8 cellular contexts compared by ENCODE assay signal in the genomic region with DNA sequence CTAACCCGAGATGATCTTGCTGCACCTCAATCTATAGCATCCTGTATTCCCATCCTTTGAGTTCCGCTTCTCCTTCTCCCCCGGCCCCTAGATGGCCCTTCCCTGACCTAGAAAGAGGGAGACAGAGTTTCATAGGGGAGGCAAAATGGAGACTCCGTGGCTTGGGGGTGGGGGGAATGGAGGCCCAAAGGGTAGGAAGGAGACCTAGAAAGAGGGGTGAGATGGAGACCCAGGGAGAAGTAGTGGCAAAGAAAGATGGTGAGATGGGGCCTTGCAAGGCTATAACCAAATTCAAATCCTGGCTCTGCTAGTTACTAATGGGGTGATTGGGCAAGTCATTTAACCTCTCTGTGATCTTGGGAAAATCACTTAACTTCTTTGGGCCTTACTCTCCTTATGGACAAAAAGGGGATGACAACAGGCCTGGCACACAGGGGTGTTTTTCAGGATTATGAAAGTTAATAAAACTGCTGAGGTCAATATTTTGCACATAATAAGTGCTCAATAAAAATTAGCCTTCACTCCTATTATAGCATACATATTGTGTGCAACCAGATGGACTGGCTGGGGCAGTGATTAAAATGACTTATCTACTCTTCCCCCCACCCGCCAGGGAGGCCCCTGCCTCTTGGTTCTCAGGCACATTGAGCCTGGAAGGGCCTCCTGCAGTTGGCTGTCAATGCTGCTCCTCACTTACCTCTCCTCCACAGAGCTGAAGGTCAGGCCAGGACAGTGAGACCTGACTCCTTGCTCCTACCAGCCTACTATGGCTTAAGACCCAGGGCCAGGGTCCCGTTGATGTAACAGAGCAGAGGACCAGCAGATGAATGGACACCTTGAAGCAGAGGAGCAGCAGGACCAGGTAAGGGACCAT. TPM values are rescaled to one million over a fixed set of nuclear protein-coding genes. Genes with fewer than 3 reads are reported as not detected.
DNase-seq lines count a peak whose midpoint lies in the region; ATAC-seq and TF ChIP-seq lines count a peak whose summit lies in the region.

No MANE protein-coding gene starts in this region.

- intact Hi-C loops in cardiac septum (cut with DNase I): no loop called here
- intact Hi-C loops in body of pancreas (cut with DNase I): no loop called here
- intact Hi-C loops in vagina (cut with DNase I): no loop called here

- H3K9me3 Mint-ChIP-seq in memory B cell: no peaks in the 10 kb centered on the region

- TF ChIP-seq CTCF in cardiac muscle cell (IDR thresholded peaks at IDR 0.05; ENCODE audit: low read depth, low read length) (no peak), body of pancreas (IDR thresholded peaks at IDR 0.05) (no peak), vagina (IDR thresholded peaks at IDR 0.05) (no peak)

- H3K27ac ChIP-seq in cardiac muscle cell (peak overlapping the region; percentile 88), body of pancreas (peak overlapping the region; percentile 86 to 94 (median 88)), vagina (peak overlapping the region; percentile 93)

- H3K4me1 Mint-ChIP-seq in memory B cell: peaks cover 37% of the 10 kb centered on the region

- H3K27ac Mint-ChIP-seq in memory B cell: peak overlapping the region; percentile 95

- H3K4me1 ChIP-seq in cardiac muscle cell (ENCODE audit: low read depth) (peaks cover 13% of the 10 kb centered on the region), body of pancreas (peaks cover 57% of the 10 kb centered on the region), vagina (peaks cover 66% of the 10 kb centered on the region)

- DNase-seq in cardiac muscle cell (ENCODE audit: low read depth in 1 of 2, low spot score in 1 of 2): peak in 1 of 2 donors; percentile 39
- no peak for DNase-seq in cardiac septum (ENCODE audit: low spot score)
- DNase-seq in body of pancreas: no peak
- no peak for DNase-seq in memory B cell (ENCODE audit: low spot score in 2 of 2)
- no peak for DNase-seq in vagina (ENCODE audit: extremely low spot score in 2 of 2)
- no peak for DNase-seq in stimulated activated CD4-positive, alpha-beta T cell treated with anti-CD3 and anti-CD28 coated beads, Interleukin-4, amount 100 ng/mL, for 24 hours
- no peak for DNase-seq in COLO668 (lab: John Stamatoyannopoulos, UW; ENCODE audit: unreplicated experiment)
- DNase-seq in AML-193 (lab: John Stamatoyannopoulos, UW): no peak

- peak overlapping the region; percentile 98 for H3K4me3 Mint-ChIP-seq in memory B cell

- TF ChIP-seq POLR2A in body of pancreas (IDR thresholded peaks at IDR 0.05): no peak
- TF ChIP-seq POLR2A in vagina (IDR thresholded peaks at IDR 0.05): no peak

- H3K4me3 ChIP-seq in cardiac muscle cell (peak overlapping the region; percentile 26), body of pancreas (peak overlapping the region in 1 of 2 donors; percentile 31), vagina (peak overlapping the region; percentile 64 to 95)

- WGBS in body of pancreas, 2 donors: 28 to 30% methylated on average over 6 of the region's 6 CpGs

- H3K9me3 ChIP-seq in cardiac muscle cell (ENCODE audit: low read depth): no peaks in the 10 kb centered on the region
- H3K9me3 ChIP-seq in body of pancreas: no peaks in the 10 kb centered on the region
- H3K9me3 ChIP-seq in vagina: no peaks in the 10 kb centered on the region

- H3K27me3 ChIP-seq in cardiac muscle cell: no peaks in the 10 kb centered on the region
- no peaks in the 10 kb centered on the region for H3K27me3 ChIP-seq in body of pancreas
- no peaks in the 10 kb centered on the region for H3K27me3 ChIP-seq in vagina

- H3K36me3 Mint-ChIP-seq in memory B cell: peaks cover 22% of the 10 kb centered on the region

- H3K36me3 ChIP-seq in cardiac muscle cell (peaks cover 24% of the 10 kb centered on the region), body of pancreas (replicated peaks in 1 of 2; ENCODE audit: insufficient read depth in 1 of 2, low read depth in 2 of 2) (peaks cover 12 to 16% of the 10 kb centered on the region in 2 donors), vagina (peaks cover 0 to 29% of the 10 kb centered on the region in 2 donors)

- ATAC-seq in body of pancreas (no peak), memory B cell (ENCODE audit: low read depth) (no peak)

- no peaks in the 10 kb centered on the region for H3K27me3 Mint-ChIP-seq in memory B cell

RNA-seq across cellular contexts. Expression of a gene that starts 0.6 kb away (rescaled TPM):
- total RNA-seq in cardiac muscle cell (21.3 and 22.5 TPM in 2 replicates), cardiac septum (8.5 TPM), body of pancreas (10 to 100 TPM in 1 of 2 donors, 1 to 10 TPM in 1; 8.3 to 37.6 TPM), vagina (19.9 TPM)
- 18.5 and 25.3 TPM in 2 replicates for polyA plus RNA-seq in cardiac muscle cell

RNA-seq across cellular contexts. Expression of a gene that starts 1.0 kb away (rescaled TPM):
- total RNA-seq in cardiac muscle cell: 3,285 and 3,429 TPM in 2 replicates
- polyA plus RNA-seq in cardiac muscle cell: 692 and 838 TPM in 2 replicates
- 437 TPM for total RNA-seq in cardiac septum
- 1,000 to 10,000 TPM; 2,402 to 3,112 TPM for total RNA-seq in body of pancreas
- 2,346 TPM for total RNA-seq in vagina

RNA-seq across cellular contexts. Expression of a gene that starts 5.1 kb away (rescaled TPM):
- total RNA-seq in cardiac muscle cell (0.60 and 1.6 TPM in 2 replicates), cardiac septum (not detected), body of pancreas (1 to 10 TPM in 1 of 2 donors, under 1 TPM in 1; 0.33 to 4.2 TPM), vagina (3.2 TPM)
- not detected in 2 replicates for polyA plus RNA-seq in cardiac muscle cell

RNA-seq across cellular contexts. Expression of a gene that starts 13.4 kb away (rescaled TPM):
- total RNA-seq in cardiac muscle cell: not detected in 2 replicates
- polyA plus RNA-seq in cardiac muscle cell: not detected in 2 replicates
- total RNA-seq in cardiac septum: not detected
- not detected for total RNA-seq in body of pancreas
- 3.9 TPM for total RNA-seq in vagina

RNA-seq across cellular contexts. Expression of a gene that starts 17.2 kb away (rescaled TPM):
- total RNA-seq in cardiac muscle cell: 16.0 and 30.0 TPM in 2 replicates
- 23.3 and 41.6 TPM in 2 replicates for polyA plus RNA-seq in cardiac muscle cell
- 4.4 TPM for total RNA-seq in cardiac septum
- total RNA-seq in body of pancreas: 1 to 10 TPM; 2.0 to 4.9 TPM
- total RNA-seq in vagina: 4.9 TPM
